In the genomic region with DNA sequence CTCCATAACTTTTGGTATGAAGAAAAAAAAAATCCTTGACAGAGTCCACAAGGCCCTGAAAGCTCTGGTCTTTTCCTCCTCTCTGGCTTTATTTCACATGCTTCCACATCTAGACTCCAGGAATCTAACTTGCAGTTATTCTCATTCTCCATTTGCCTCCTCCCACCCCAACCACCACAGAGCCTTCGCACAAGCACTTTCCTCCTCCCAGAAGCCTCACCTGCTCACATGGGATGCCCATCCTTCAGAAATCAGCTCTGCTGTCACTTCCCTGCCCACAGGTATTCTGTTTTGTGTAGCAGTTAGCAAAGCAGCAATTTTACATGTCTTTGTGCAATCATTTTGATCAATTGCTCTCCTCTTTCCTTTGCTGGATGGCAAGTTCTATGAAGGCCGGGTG, we compare ENCODE assay signal across 31 cellular contexts.
"Had no signal": no experiment of that assay in that cellular context is flagged by ENCODE, and none has a peak within 500 bp of the region (broad histone marks: within the 10 kb centered on the region; RNA-seq: fewer than 3 reads in every experiment).

No MANE protein-coding gene starts in this region.

- H3K9me3 Mint-ChIP-seq: activated B cell treated with CpG ODN at 0.5 μM for 24 hours; activated CD4-positive, alpha-beta memory T cell treated with anti-CD3 and anti-CD28 coated beads for 36 hours; activated CD4-positive, alpha-beta T cell treated with anti-CD3 and anti-CD28 coated beads, Interleukin-2, amount 10 ng/mL, durations not matched to agents 24 days and 14 days; activated naive CD4-positive, alpha-beta T cell treated with anti-CD3 and anti-CD28 coated beads, Interleukin-2, amount 50 U/mL, for 24 hours; activated T-cell treated with anti-CD3 and anti-CD28 coated beads, Interleukin-2, amount 50 U/mL, for 4 hours; activated T-helper 2 cell treated with anti-CD3 and anti-CD28 coated beads, Interferon-gamma antibody, Interleukin-2, Interleukin-4, amounts not matched to agents 10 μg/mL and 5 μg/mL and 100 μg/mL, durations not matched to agents 14 hours and 24 hours and 36 hours; brain; T-helper 1 cell treated with Interleukin-12 subunit alpha and Interleukin-12 subunit beta and Interleukin-4 antibody, amounts not matched to agents 30 μg/mL and 1 μg/mL, for 36 hours had no signal

- H3K36me3 ChIP-seq: ascending aorta, cardiac muscle cell had no signal

- H3K9me3 ChIP-seq: ascending aorta had no signal

- H3K4me1 ChIP-seq: ascending aorta had no signal

- ATAC-seq: activated CD8-positive, alpha-beta T cell treated with anti-CD3 and anti-CD28 coated beads for 36 hours; activated T-cell treated with anti-CD3 and anti-CD28 coated beads, Interleukin-2, amount 50 U/mL, for 4 hours had no signal

- H3K27me3 Mint-ChIP-seq: activated B cell treated with CpG ODN at 0.5 μM for 24 hours; activated CD4-positive, alpha-beta memory T cell treated with anti-CD3 and anti-CD28 coated beads for 36 hours; activated CD8-positive, alpha-beta T cell treated with anti-CD3 and anti-CD28 coated beads for 36 hours; activated naive CD4-positive, alpha-beta T cell treated with anti-CD3 and anti-CD28 coated beads, Interleukin-2, amount 50 U/mL, for 24 hours; activated naive CD8-positive, alpha-beta T cell treated with anti-CD3 and anti-CD28 coated beads for 36 hours; brain; central memory CD8-positive, alpha-beta T cell had no signal

- H3K27ac Mint-ChIP-seq: activated B cell treated with CpG ODN at 0.5 μM for 24 hours; activated CD4-positive, alpha-beta memory T cell treated with anti-CD3 and anti-CD28 coated beads for 36 hours; activated CD4-positive, alpha-beta T cell treated with anti-CD3 and anti-CD28 coated beads, Interleukin-2, amount 10 ng/mL, durations not matched to agents 24 days and 14 days; activated CD8-positive, alpha-beta T cell treated with anti-CD3 and anti-CD28 coated beads for 36 hours; activated naive CD4-positive, alpha-beta T cell treated with anti-CD3 and anti-CD28 coated beads, Interleukin-2, amount 10 ng/mL, durations not matched to agents 7 days and 5 days; activated naive CD4-positive, alpha-beta T cell treated with anti-CD3 and anti-CD28 coated beads, Interleukin-2, amount 50 U/mL, for 24 hours; activated naive CD8-positive, alpha-beta T cell treated with anti-CD3 and anti-CD28 coated beads for 36 hours; activated T-helper 2 cell treated with anti-CD3 and anti-CD28 coated beads, Interferon-gamma antibody, Interleukin-2, Interleukin-4, amounts not matched to agents 10 μg/mL and 5 μg/mL and 100 μg/mL, durations not matched to agents 14 hours and 24 hours and 36 hours; brain; T-helper 1 cell treated with Interleukin-12 subunit alpha and Interleukin-12 subunit beta and Interleukin-4 antibody, amounts not matched to agents 30 μg/mL and 1 μg/mL, for 36 hours; T-helper 2 cell treated with Interferon-gamma antibody and Interleukin-4, amounts not matched to agents 5 μg/mL and 100 μg/mL, for 36 hours had no signal

- DNase-seq: activated B cell treated with CpG ODN at 0.5 μM for 24 hours; activated CD4-positive, alpha-beta memory T cell treated with anti-CD3 and anti-CD28 coated beads for 36 hours; activated CD4-positive, alpha-beta T cell treated with anti-CD3 and anti-CD28 coated beads for 4 hours; activated CD4-positive, alpha-beta T cell treated with anti-CD3 and anti-CD28 coated beads, Interleukin-2, amount 10 ng/mL, durations not matched to agents 24 days and 14 days; activated CD4-positive, alpha-beta T cell treated with anti-CD3 and anti-CD28 coated beads, Interleukin-2, amount 50 U/mL, for 1 hour; activated CD4-positive, alpha-beta T cell treated with anti-CD3 and anti-CD28 coated beads, Interleukin-2, amount 50 U/mL, for 4 hours; activated CD4-positive, CD25-positive, alpha-beta regulatory T cell treated with anti-CD3 and anti-CD28 coated beads, Interleukin-2, amount 50 U/mL, for 72 hours; activated CD8-positive, alpha-beta memory T cell treated with anti-CD3 and anti-CD28 coated beads, Interleukin-2, amount 50 U/mL, for 4 hours; activated CD8-positive, alpha-beta T cell treated with anti-CD3 and anti-CD28 coated beads for 36 hours; activated effector memory CD4-positive, alpha-beta T cell treated with Interleukin-2 at 50 U/mL for 16 hours; activated gamma-delta T cell; activated naive CD4-positive, alpha-beta T cell treated with anti-CD3 and anti-CD28 coated beads, Interleukin-2, amount 10 ng/mL, durations not matched to agents 7 days and 5 days; activated naive CD4-positive, alpha-beta T cell treated with Interleukin-2 at 50 U/mL for 16 hours; activated naive CD8-positive, alpha-beta T cell treated with anti-CD3 and anti-CD28 coated beads for 36 hours; activated T-cell treated with anti-CD3 and anti-CD28 coated beads for 4 hours; activated T-cell treated with anti-CD3 and anti-CD28 coated beads, Interleukin-2, amount 50 U/mL, for 1 hour; activated T-cell treated with anti-CD3 and anti-CD28 coated beads, Interleukin-2, amount 50 U/mL, for 4 hours; amygdala; cerebellar nuclear complex; SW 1271; T-helper 1 cell; T-helper 2 cell; T-helper 9 cell had no signal

- H3K27ac ChIP-seq: ascending aorta, cardiac muscle cell had no signal

- H3K36me3 Mint-ChIP-seq: activated CD4-positive, alpha-beta memory T cell treated with anti-CD3 and anti-CD28 coated beads for 36 hours; activated naive CD4-positive, alpha-beta T cell treated with anti-CD3 and anti-CD28 coated beads, Interleukin-2, amount 10 ng/mL, durations not matched to agents 7 days and 5 days; activated naive CD4-positive, alpha-beta T cell treated with anti-CD3 and anti-CD28 coated beads, Interleukin-2, amount 50 U/mL, for 24 hours; brain had no signal

- H3K27me3 ChIP-seq: ascending aorta had no signal

- H3K4me3 Mint-ChIP-seq: activated B cell treated with CpG ODN at 0.5 μM for 24 hours; activated CD4-positive, alpha-beta memory T cell treated with anti-CD3 and anti-CD28 coated beads for 36 hours; activated CD4-positive, alpha-beta T cell treated with anti-CD3 and anti-CD28 coated beads, Interleukin-2, amount 10 ng/mL, durations not matched to agents 24 days and 14 days; activated CD8-positive, alpha-beta T cell treated with anti-CD3 and anti-CD28 coated beads for 36 hours; activated naive CD4-positive, alpha-beta T cell treated with anti-CD3 and anti-CD28 coated beads, Interleukin-2, amount 10 ng/mL, durations not matched to agents 7 days and 5 days; activated naive CD4-positive, alpha-beta T cell treated with anti-CD3 and anti-CD28 coated beads, Interleukin-2, amount 50 U/mL, for 24 hours; activated naive CD8-positive, alpha-beta T cell treated with anti-CD3 and anti-CD28 coated beads for 36 hours; activated T-cell treated with anti-CD3 and anti-CD28 coated beads, Interleukin-2, amount 50 U/mL, for 4 hours; brain; central memory CD8-positive, alpha-beta T cell; T-helper 1 cell treated with Interleukin-12 subunit alpha and Interleukin-12 subunit beta and Interleukin-4 antibody, amounts not matched to agents 30 μg/mL and 1 μg/mL, for 36 hours; T-helper 2 cell treated with Interferon-gamma antibody and Interleukin-4, amounts not matched to agents 5 μg/mL and 100 μg/mL, for 36 hours had no signal

- H3K4me3 ChIP-seq: ascending aorta, cardiac muscle cell had no signal
